In genomic region chr2:96505231-96505889, GRCh38 we compare ENCODE assay signal across 1 cellular context.
A peak's percentile ranks its signal among the peaks of the same experiment; 100 is the strongest.
TF ChIP-seq lines count a peak whose summit lies in the region.

TSS of gene NEURL3 (minus strand) at chr2:96505357. CDS start at chr2:96505286, 71 bp downstream.

TF ChIP-seq in HepG2, 621 proteins besides CTCF, POLR2A, EP300 and RAD21 (continued from another document and continues in another):
- 0 out of 2 replicates have a peak, but pooled peaks have one; percentile 37 for TF ChIP-seq AHR (CRISPR knock-in tag; IDR thresholded peaks at IDR 0.05)
- no peak for TF ChIP-seq KDM3A (CRISPR knock-in tag; IDR thresholded peaks at IDR 0.05; ENCODE audit: low read depth)
- no peak; the same call in 1 of the 2 replicates for TF ChIP-seq ZBTB38 (CRISPR knock-in tag; IDR thresholded peaks at IDR 0.05)
- TF ChIP-seq ZBTB21 (CRISPR knock-in tag; IDR thresholded peaks at IDR 0.05) = no peak
- TF ChIP-seq ZNF124 (CRISPR knock-in tag; IDR thresholded peaks at IDR 0.05) = peak; percentile 65; the same call in 1 of the 2 replicates
- TF ChIP-seq HIVEP1 (CRISPR knock-in tag; IDR thresholded peaks at IDR 0.05) = 0 out of 2 replicates have a peak, but pooled peaks have one; percentile 38
- TF ChIP-seq ZNF580 (CRISPR knock-in tag; IDR thresholded peaks at IDR 0.05; ENCODE audit: borderline replicate concordance, low read depth) = no peak
- TF ChIP-seq ZNF644 (CRISPR knock-in tag; IDR thresholded peaks at IDR 0.05; ENCODE audit: low read depth) = 0 out of 2 replicates have a peak, but pooled peaks have one; percentile 8
- TF ChIP-seq ZSCAN12 (CRISPR knock-in tag; IDR thresholded peaks at IDR 0.05) = no peak
- peak; percentile 43; the same call in 1 of the 2 replicates for TF ChIP-seq ZFX (CRISPR knock-in tag; IDR thresholded peaks at IDR 0.05; ENCODE audit: low read depth)
- TF ChIP-seq ZBTB42 (CRISPR knock-in tag; IDR thresholded peaks at IDR 0.05) = no peak
- TF ChIP-seq ZNF605 (CRISPR knock-in tag; IDR thresholded peaks at IDR 0.05) = peak; percentile 88
- peak; percentile 80; the same call in 1 of the 2 replicates for TF ChIP-seq RFXAP (CRISPR knock-in tag; IDR thresholded peaks at IDR 0.05; ENCODE audit: borderline replicate concordance)
- 0 out of 2 replicates have a peak, but pooled peaks have one; percentile 39 for TF ChIP-seq PAXIP1 (CRISPR knock-in tag; conservative IDR thresholded peaks at IDR 0.05)
- no peak for TF ChIP-seq AKAP8 (CRISPR knock-in tag; IDR thresholded peaks at IDR 0.05)
- TF ChIP-seq KMT2A (CRISPR knock-in tag; IDR thresholded peaks at IDR 0.05) = 0 out of 2 replicates have a peak, but pooled peaks have one; percentile 43
- 0 out of 2 replicates have a peak, but pooled peaks have one; percentile 15 for TF ChIP-seq ATF2 (CRISPR knock-in tag; IDR thresholded peaks at IDR 0.05)
- peak; percentile 6; the same call in 1 of the 2 replicates for TF ChIP-seq TFAP4 (IDR thresholded peaks at IDR 0.05; ENCODE audit: borderline replicate concordance, low read depth)
- no peak for TF ChIP-seq SRSF1 (optimal IDR thresholded peaks at IDR 0.05; ENCODE audit: low read depth, low read length)
- TF ChIP-seq UBTF (CRISPR knock-in tag; IDR thresholded peaks at IDR 0.05) = 0 out of 2 replicates have a peak, but pooled peaks have one; percentile 10
- no peak for TF ChIP-seq HHEX (CRISPR knock-in tag; IDR thresholded peaks at IDR 0.05)
- no peak for TF ChIP-seq ZNF225 (CRISPR knock-in tag; IDR thresholded peaks at IDR 0.05)
- TF ChIP-seq DZIP1 (CRISPR knock-in tag; IDR thresholded peaks at IDR 0.05) = no peak
- TF ChIP-seq HNRNPL (IDR thresholded peaks at IDR 0.05; ENCODE audit: low read depth, low read length) = no peak
- no peak for TF ChIP-seq PREB (CRISPR knock-in tag; IDR thresholded peaks at IDR 0.05)
- TF ChIP-seq ARID3A (IDR thresholded peaks at IDR 0.05; ENCODE audit: low read depth, low read length) = peak; percentile 89
- no peak for TF ChIP-seq ZNF550 (CRISPR knock-in tag; IDR thresholded peaks at IDR 0.05; ENCODE audit: borderline replicate concordance)
- TF ChIP-seq TFE3 (CRISPR knock-in tag; IDR thresholded peaks at IDR 0.05) = no peak
- TF ChIP-seq SCMH1 (CRISPR knock-in tag; IDR thresholded peaks at IDR 0.05; ENCODE audit: borderline replicate concordance) = no peak
- 0 out of 2 replicates have a peak, but pooled peaks have one; percentile 52 for TF ChIP-seq ARHGAP35 (CRISPR knock-in tag; IDR thresholded peaks at IDR 0.05; ENCODE audit: borderline replicate concordance)
- TF ChIP-seq MAX (IDR thresholded peaks at IDR 0.05) = no peak
- no peak for TF ChIP-seq EED (CRISPR knock-in tag; IDR thresholded peaks at IDR 0.05)
- peak; percentile 43; the same call in 1 of the 2 replicates for TF ChIP-seq HOMEZ (CRISPR knock-in tag; IDR thresholded peaks at IDR 0.05; ENCODE audit: low read depth)
- no peak for TF ChIP-seq RXRB (CRISPR knock-in tag; IDR thresholded peaks at IDR 0.05; ENCODE audit: borderline replicate concordance)
- TF ChIP-seq SP5 (CRISPR knock-in tag; IDR thresholded peaks at IDR 0.05; ENCODE audit: borderline replicate concordance, low read depth) = peak; percentile 17; the same call in 1 of the 2 replicates
- TF ChIP-seq ZNF280B (CRISPR knock-in tag; IDR thresholded peaks at IDR 0.05; ENCODE audit: borderline replicate concordance) = no peak
- TF ChIP-seq ZNF576 (CRISPR knock-in tag; IDR thresholded peaks at IDR 0.05) = 0 out of 2 replicates have a peak, but pooled peaks have one; percentile 51
- TF ChIP-seq ZNF235 (CRISPR knock-in tag; IDR thresholded peaks at IDR 0.05; ENCODE audit: borderline replicate concordance) = 0 out of 2 replicates have a peak, but pooled peaks have one; percentile 76
